ENCODE assay signal across 13 cellular contexts in the genomic region with DNA sequence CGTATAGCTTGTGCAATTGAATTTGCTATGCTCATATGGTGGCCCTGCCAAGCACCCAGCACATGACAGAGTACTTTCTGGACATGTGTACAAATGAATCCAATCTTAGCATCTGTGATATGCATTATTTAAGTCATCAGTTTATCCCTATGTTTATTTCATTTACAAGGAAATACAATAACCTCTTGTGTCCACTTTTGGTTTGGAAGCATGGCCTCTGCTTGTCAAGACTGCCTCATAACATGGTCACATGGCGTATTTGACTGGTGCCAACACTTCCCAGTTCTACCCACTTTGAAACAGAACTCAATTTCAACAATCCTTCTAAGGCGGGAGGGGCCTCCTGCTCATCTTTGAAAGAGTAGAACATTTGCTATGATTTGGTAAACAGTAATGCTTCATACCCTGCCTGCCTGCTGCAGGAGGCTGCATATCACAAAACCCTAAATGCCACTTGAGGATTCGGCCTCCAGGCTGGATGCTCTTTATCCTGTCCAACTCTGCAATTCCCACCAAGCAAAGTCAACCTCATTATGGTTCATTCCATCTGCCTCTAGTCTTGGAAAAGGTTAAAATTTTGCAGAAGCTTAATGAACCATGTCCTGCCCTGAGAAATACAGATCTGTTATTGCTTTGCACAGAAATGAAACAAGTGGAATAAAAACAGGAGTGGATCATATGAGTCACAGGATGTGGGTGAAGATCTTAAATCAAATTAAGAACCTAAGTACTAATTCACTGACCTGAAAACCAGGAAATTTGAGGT.
DNase-seq lines count a peak whose midpoint lies in the region; ATAC-seq and TF ChIP-seq lines count a peak whose summit lies in the region.
"Had no signal": no experiment of that assay in that cellular context is flagged by ENCODE, and none has a peak within 500 bp of the region (broad histone marks: within the 10 kb centered on the region; RNA-seq: fewer than 3 reads in every experiment).

No MANE protein-coding gene starts in this region.

- peaks cover 4% of the 10 kb centered on the region for H3K9me3 Mint-ChIP-seq in activated CD4-positive, alpha-beta T cell treated with anti-CD3 and anti-CD28 coated beads for 36 hours (ENCODE audit: low read depth)
- peaks cover 13% of the 10 kb centered on the region for H3K9me3 Mint-ChIP-seq in activated naive CD8-positive, alpha-beta T cell treated with anti-CD3 and anti-CD28 coated beads, Interleukin-2, amount 50 U/mL, for 24 hours
- peaks cover 0 to 16% (median 0%) of the 10 kb centered on the region in 11 donors for H3K9me3 Mint-ChIP-seq in naive thymus-derived CD4-positive, alpha-beta T cell

- peak overlapping the region; percentile 9 for H3K27ac ChIP-seq in naive thymus-derived CD4-positive, alpha-beta T cell (ENCODE audit: low read depth, low read length)
- H3K27ac ChIP-seq: A549, tibial nerve had no signal

- peaks cover 3% of the 10 kb centered on the region for H3K36me3 Mint-ChIP-seq in activated CD4-positive, alpha-beta T cell treated with anti-CD3 and anti-CD28 coated beads for 36 hours (ENCODE audit: low read depth)
- H3K36me3 Mint-ChIP-seq in activated naive CD8-positive, alpha-beta T cell treated with anti-CD3 and anti-CD28 coated beads, Interleukin-2, amount 50 U/mL, for 24 hours (ENCODE audit: low read depth) = no peaks in the 10 kb centered on the region
- H3K36me3 Mint-ChIP-seq in naive thymus-derived CD4-positive, alpha-beta T cell = peaks cover 0 to 17% (median 0%) of the 10 kb centered on the region in 5 donors

- no peak overlapping the region for H3K4me3 Mint-ChIP-seq in activated CD4-positive, alpha-beta T cell treated with anti-CD3 and anti-CD28 coated beads for 36 hours
- H3K4me3 Mint-ChIP-seq in activated naive CD8-positive, alpha-beta T cell treated with anti-CD3 and anti-CD28 coated beads, Interleukin-2, amount 50 U/mL, for 24 hours = peak overlapping the region; percentile 24
- H3K4me3 Mint-ChIP-seq in naive thymus-derived CD4-positive, alpha-beta T cell = peak overlapping the region in 8 of 10 donors; percentile 2 to 54 (median 10)

- peak; percentile 82 for ATAC-seq in activated CD4-positive, alpha-beta T cell treated with anti-CD3 and anti-CD28 coated beads for 36 hours
- peak; percentile 90 for ATAC-seq in activated naive CD8-positive, alpha-beta T cell treated with anti-CD3 and anti-CD28 coated beads, Interleukin-2, amount 50 U/mL, for 24 hours
- no peak for ATAC-seq in naive thymus-derived CD4-positive, alpha-beta T cell
- no peak for ATAC-seq in HG03460 (IDR thresholded peaks at IDR 0.05; ENCODE audit: unreplicated experiment)
- ATAC-seq: A549, K562, sciatic nerve had no signal

- H3K27ac Mint-ChIP-seq in activated CD4-positive, alpha-beta T cell treated with anti-CD3 and anti-CD28 coated beads for 36 hours = peak overlapping the region; percentile 47
- H3K27ac Mint-ChIP-seq in activated naive CD8-positive, alpha-beta T cell treated with anti-CD3 and anti-CD28 coated beads, Interleukin-2, amount 50 U/mL, for 24 hours = peak overlapping the region; percentile 82
- H3K27ac Mint-ChIP-seq in naive thymus-derived CD4-positive, alpha-beta T cell = peak overlapping the region in 8 of 9 donors; percentile 0 to 84 (median 58)

- H3K4me1 ChIP-seq in naive thymus-derived CD4-positive, alpha-beta T cell (ENCODE audit: control insufficient read depth in 2 of 2, insufficient read depth in 2 of 2, low read length in 2 of 2) = peaks cover 8 to 20% of the 10 kb centered on the region in 2 donors
- H3K4me1 ChIP-seq: A549, tibial nerve had no signal

- H3K9me3 ChIP-seq in naive thymus-derived CD4-positive, alpha-beta T cell (ENCODE audit: control insufficient read depth in 2 of 3, low read length in 3 of 3) = no peaks in the 10 kb centered on the region
- H3K9me3 ChIP-seq: A549, tibial nerve had no signal

- intact Hi-C loops in activated CD4-positive, alpha-beta T cell treated with anti-CD3 and anti-CD28 coated beads for 36 hours (cut with DNase I, micrococcal nuclease) = loop anchor here (1.0 to 2.0 kb wide), 4 partner anchors 22 to 87 kb away; no protein-coding TSS in a partner anchor
- intact Hi-C loops in naive thymus-derived CD4-positive, alpha-beta T cell (cut with micrococcal nuclease) = loop anchor here (2.0 to 5.0 kb wide), 2 partner anchors 170 to 172 kb away; a partner anchor contains a TSS

- no peaks in the 10 kb centered on the region for H3K27me3 ChIP-seq in naive thymus-derived CD4-positive, alpha-beta T cell (ENCODE audit: control insufficient read depth in 2 of 2, insufficient read depth in 2 of 2, low read length in 2 of 2)
- H3K27me3 ChIP-seq: tibial nerve had no signal

- no peak overlapping the region for H3K4me3 ChIP-seq in naive thymus-derived CD4-positive, alpha-beta T cell (ENCODE audit: low read length)
- H3K4me3 ChIP-seq: A549, K562, tibial nerve had no signal

- no peak for TF ChIP-seq CTCF in GM20000 (IDR thresholded peaks at IDR 0.05; ENCODE audit: extremely low read depth, missing control alignments)

- POLR2A ChIA-PET in activated CD4-positive, alpha-beta T cell treated with anti-CD3 and anti-CD28 coated beads for 36 hours (lab: Charles Lee) = interaction anchor here (0.5 kb wide), 1 partner anchor 74 kb away, joined by 3 read pairs; no protein-coding TSS in a partner anchor
- POLR2A ChIA-PET in naive thymus-derived CD4-positive, alpha-beta T cell (lab: Charles Lee) = no interaction called here

- H3K4me1 Mint-ChIP-seq in activated CD4-positive, alpha-beta T cell treated with anti-CD3 and anti-CD28 coated beads for 36 hours = peaks cover 31% of the 10 kb centered on the region
- peaks cover 30% of the 10 kb centered on the region for H3K4me1 Mint-ChIP-seq in activated naive CD8-positive, alpha-beta T cell treated with anti-CD3 and anti-CD28 coated beads, Interleukin-2, amount 50 U/mL, for 24 hours
- peaks cover 15 to 32% (median 23%) of the 10 kb centered on the region in 7 donors for H3K4me1 Mint-ChIP-seq in naive thymus-derived CD4-positive, alpha-beta T cell

- CTCF ChIA-PET in activated CD4-positive, alpha-beta T cell treated with anti-CD3 and anti-CD28 coated beads for 36 hours (lab: Charles Lee) = interaction anchor here (0.8 to 1.9 kb wide), 2 partner anchors 12 to 123 kb away, joined by 3 to 6 read pairs; no protein-coding TSS in a partner anchor
- CTCF ChIA-PET in naive thymus-derived CD4-positive, alpha-beta T cell (lab: Charles Lee) = interaction anchor here (1.5 kb wide), 1 partner anchor 35 kb away, joined by 3 read pairs; no protein-coding TSS in a partner anchor

- DNase-seq in activated CD4-positive, alpha-beta T cell treated with anti-CD3 and anti-CD28 coated beads for 36 hours = peak; percentile 17
- DNase-seq in activated CD4-positive, alpha-beta T cell treated with anti-CD3 and anti-CD28 coated beads, Interleukin-2, amount 50 U/mL, for 1 hour = no peak
- DNase-seq in MV-4-11 (lab: John Stamatoyannopoulos, UW) (peak; percentile 55), SW480 (ENCODE audit: low spot score) (no peak), GM20000 (ENCODE audit: low spot score) (no peak)
- no peak for DNase-seq in activated naive CD8-positive, alpha-beta T cell treated with anti-CD3 and anti-CD28 coated beads, Interleukin-2, amount 50 U/mL, for 24 hours
- DNase-seq in naive thymus-derived CD4-positive, alpha-beta T cell = peak in 1 of 9 donors; percentile 10
- DNase-seq: DMS79 had no signal

- no peaks in the 10 kb centered on the region for H3K36me3 ChIP-seq in naive thymus-derived CD4-positive, alpha-beta T cell (ENCODE audit: control insufficient read depth in 2 of 3, insufficient read depth in 3 of 3, low read length in 3 of 3)
- H3K36me3 ChIP-seq: tibial nerve had no signal

- H3K27me3 Mint-ChIP-seq in activated CD4-positive, alpha-beta T cell treated with anti-CD3 and anti-CD28 coated beads for 36 hours = peaks cover 5% of the 10 kb centered on the region
- no peaks in the 10 kb centered on the region for H3K27me3 Mint-ChIP-seq in activated naive CD8-positive, alpha-beta T cell treated with anti-CD3 and anti-CD28 coated beads, Interleukin-2, amount 50 U/mL, for 24 hours
- peaks cover 0 to 2% (median 0%) of the 10 kb centered on the region in 5 donors for H3K27me3 Mint-ChIP-seq in naive thymus-derived CD4-positive, alpha-beta T cell

Comparison
In these comparisons a context has a peak if more than half of its experiments do, and no peak if none do; other contexts are left out.
1. DNase-seq: peak in activated CD4-positive, alpha-beta T cell treated with anti-CD3 and anti-CD28 coated beads for 36 hours (single experiment) and MV-4-11 (single experiment); none in activated CD4-positive, alpha-beta T cell treated with anti-CD3 and anti-CD28 coated beads, Interleukin-2, amount 50 U/mL, for 1 hour (single experiment), activated naive CD8-positive, alpha-beta T cell treated with anti-CD3 and anti-CD28 coated beads, Interleukin-2, amount 50 U/mL, for 24 hours (single experiment), SW480 (single experiment) and GM20000 (single experiment).
2. ATAC-seq: peak in activated CD4-positive, alpha-beta T cell treated with anti-CD3 and anti-CD28 coated beads for 36 hours (single experiment) and activated naive CD8-positive, alpha-beta T cell treated with anti-CD3 and anti-CD28 coated beads, Interleukin-2, amount 50 U/mL, for 24 hours (single experiment); none in naive thymus-derived CD4-positive, alpha-beta T cell (single experiment) and HG03460 (single experiment).
3. Peak in every context shown above with its lines, with median percentiles within 50 percentile points of each other: H3K27ac Mint-ChIP-seq.